Comparison of ENCODE assay signal across 1 cellular context in the genomic region with DNA sequence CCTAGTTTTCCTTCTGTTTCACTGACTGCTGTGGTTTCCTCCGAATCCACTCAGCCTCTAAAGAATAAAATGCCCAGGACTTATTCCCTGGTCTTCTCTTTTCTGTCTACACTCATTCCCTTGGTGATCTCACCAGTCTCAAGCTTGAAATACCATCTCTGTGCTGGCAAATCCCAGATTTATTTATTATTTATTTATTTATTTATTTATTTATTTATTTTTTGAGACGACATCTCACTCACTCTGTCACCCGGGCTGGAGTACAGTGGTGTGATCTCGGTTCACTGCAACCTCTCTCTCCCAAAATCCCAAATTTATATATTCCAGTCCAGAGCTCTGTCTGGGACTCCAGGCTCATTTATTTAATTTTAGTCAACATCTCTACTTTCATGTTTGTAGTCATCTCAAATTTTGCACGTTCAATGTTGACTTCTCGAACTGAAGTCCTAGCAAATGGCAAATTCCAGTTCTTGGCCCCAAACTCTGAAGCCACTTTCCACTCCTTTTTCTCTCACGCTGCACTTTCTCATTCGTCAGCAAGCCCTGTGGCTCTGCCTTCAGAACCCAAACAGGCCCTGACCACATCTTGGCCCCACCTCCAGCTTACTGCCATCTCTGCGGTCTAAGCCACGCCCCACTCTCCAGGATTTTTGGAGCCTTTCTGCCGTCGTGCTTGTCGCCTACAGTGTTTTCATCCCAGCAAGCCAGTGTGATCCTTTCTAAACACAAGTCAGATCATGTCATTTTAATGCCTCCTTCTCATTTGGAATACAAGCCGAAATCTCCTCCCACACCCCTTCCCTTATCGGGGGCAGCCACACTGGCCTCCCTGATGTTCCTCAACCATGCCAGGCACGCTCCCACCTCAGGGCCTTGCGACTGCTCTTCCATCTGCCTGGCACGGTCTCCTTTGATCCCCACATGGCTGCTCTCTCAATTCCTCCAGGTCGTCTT.
TF ChIP-seq lines count a peak whose summit lies in the region.

No MANE protein-coding gene starts in this region.

TF ChIP-seq in HEK293, 187 proteins besides CTCF, POLR2A, EP300 and RAD21 (continued from another document):
- TF ChIP-seq, protein P1, sequence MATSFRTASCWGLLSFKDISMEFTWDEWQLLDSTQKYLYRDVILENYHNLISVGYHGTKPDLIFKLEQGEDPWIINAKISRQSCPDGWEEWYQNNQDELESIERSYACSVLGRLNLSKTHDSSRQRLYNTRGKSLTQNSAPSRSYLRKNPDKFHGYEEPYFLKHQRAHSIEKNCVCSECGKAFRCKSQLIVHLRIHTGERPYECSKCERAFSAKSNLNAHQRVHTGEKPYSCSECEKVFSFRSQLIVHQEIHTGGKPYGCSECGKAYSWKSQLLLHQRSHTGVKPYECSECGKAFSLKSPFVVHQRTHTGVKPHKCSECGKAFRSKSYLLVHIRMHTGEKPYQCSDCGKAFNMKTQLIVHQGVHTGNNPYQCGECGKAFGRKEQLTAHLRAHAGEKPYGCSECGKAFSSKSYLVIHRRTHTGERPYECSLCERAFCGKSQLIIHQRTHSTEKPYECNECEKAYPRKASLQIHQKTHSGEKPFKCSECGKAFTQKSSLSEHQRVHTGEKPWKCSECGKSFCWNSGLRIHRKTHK (tag by site-specific recombination; IDR thresholded peaks at IDR 0.05): no peak
- TF ChIP-seq HOXA7 (CRISPR knock-in tag; IDR thresholded peaks at IDR 0.05; ENCODE audit: borderline replicate concordance): no peak
- TF ChIP-seq, protein P2, sequence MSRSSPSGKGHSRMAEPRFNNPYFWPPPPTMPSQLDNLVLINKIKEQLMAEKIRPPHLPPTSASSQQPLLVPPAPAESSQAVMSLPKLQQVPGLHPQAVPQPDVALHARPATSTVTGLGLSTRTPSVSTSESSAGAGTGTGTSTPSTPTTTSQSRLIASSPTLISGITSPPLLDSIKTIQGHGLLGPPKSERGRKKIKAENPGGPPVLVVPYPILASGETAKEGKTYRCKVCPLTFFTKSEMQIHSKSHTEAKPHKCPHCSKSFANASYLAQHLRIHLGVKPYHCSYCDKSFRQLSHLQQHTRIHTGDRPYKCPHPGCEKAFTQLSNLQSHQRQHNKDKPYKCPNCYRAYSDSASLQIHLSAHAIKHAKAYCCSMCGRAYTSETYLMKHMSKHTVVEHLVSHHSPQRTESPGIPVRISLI (tag by site-specific recombination; IDR thresholded peaks at IDR 0.05): no peak
- TF ChIP-seq, protein P3, sequence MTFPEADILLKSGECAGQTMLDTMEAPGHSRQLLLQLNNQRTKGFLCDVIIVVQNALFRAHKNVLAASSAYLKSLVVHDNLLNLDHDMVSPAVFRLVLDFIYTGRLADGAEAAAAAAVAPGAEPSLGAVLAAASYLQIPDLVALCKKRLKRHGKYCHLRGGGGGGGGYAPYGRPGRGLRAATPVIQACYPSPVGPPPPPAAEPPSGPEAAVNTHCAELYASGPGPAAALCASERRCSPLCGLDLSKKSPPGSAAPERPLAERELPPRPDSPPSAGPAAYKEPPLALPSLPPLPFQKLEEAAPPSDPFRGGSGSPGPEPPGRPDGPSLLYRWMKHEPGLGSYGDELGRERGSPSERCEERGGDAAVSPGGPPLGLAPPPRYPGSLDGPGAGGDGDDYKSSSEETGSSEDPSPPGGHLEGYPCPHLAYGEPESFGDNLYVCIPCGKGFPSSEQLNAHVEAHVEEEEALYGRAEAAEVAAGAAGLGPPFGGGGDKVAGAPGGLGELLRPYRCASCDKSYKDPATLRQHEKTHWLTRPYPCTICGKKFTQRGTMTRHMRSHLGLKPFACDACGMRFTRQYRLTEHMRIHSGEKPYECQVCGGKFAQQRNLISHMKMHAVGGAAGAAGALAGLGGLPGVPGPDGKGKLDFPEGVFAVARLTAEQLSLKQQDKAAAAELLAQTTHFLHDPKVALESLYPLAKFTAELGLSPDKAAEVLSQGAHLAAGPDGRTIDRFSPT (tag by site-specific recombination; IDR thresholded peaks at IDR 0.05): peak; percentile 23; the same call in 1 of the 2 replicates
- no peak for TF ChIP-seq ZNF792 (tag by site-specific recombination; IDR thresholded peaks at IDR 0.05)
- TF ChIP-seq ZNF837 (tag by site-specific recombination; IDR thresholded peaks at IDR 0.05): no peak
- TF ChIP-seq ZNF366 (tag by site-specific recombination; conservative IDR thresholded peaks at IDR 0.05): peak; percentile 56; the same call in 1 of the 2 replicates
- 0 out of 2 replicates have a peak, but pooled peaks have one; percentile 63 for TF ChIP-seq ZNF292 (tag by site-specific recombination; IDR thresholded peaks at IDR 0.05; ENCODE audit: borderline replicate concordance, low read depth)
- TF ChIP-seq ZNF707 (tag by site-specific recombination; IDR thresholded peaks at IDR 0.05): no peak
- TF ChIP-seq SP2 (tag by site-specific recombination; IDR thresholded peaks at IDR 0.05): peak; percentile 55
- TF ChIP-seq MZF1 (tag by site-specific recombination; IDR thresholded peaks at IDR 0.05; ENCODE audit: borderline replicate concordance): no peak; the same call in 1 of the 2 replicates
